In the genomic region with DNA sequence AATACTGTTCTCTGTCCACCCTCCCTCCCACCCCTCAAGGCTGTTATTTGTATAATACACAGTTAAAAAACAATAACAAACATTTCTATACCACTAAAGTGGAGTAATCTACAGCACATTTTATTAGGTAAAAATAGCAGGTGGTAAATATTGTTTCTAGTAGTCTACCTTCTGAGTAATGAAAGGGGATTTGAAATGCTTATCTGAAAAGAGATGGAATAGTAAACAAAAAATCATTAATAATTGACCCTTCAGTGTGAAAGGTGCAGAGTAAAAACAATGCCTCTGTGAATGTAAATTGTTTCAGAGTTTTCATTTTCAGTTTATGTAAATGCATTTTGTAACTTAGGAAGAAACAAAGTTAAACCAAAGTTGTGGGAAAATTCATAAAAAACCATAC, we compare ENCODE assay signal across 30 cellular contexts.
A peak's percentile ranks its signal among the peaks of the same experiment; 100 is the strongest.
DNase-seq lines count a peak whose midpoint lies in the region; ATAC-seq, FAIRE-seq and TF ChIP-seq lines count a peak whose summit lies in the region.
"Had no signal": no experiment of that assay in that cellular context is flagged by ENCODE, and none has a peak within 500 bp of the region (broad histone marks: within the 10 kb centered on the region; RNA-seq: fewer than 3 reads in every experiment).

No MANE protein-coding gene starts in this region.

- no peak for TF ChIP-seq CTCF in pancreas (IDR thresholded peaks at IDR 0.05)

- no peak overlapping the region for H3K27ac ChIP-seq in pancreas
- H3K27ac ChIP-seq: 22Rv1; A549; BLaER1; BLaER1 treated with 17β-estradiol and CSF1 and Interleukin-3, amounts not matched to agents 10 nM and 100 nM; C4-2B had no signal

- H3K36me3 ChIP-seq in pancreas, result no peaks in the 10 kb centered on the region
- H3K36me3 ChIP-seq: BE2C; BLaER1; BLaER1 treated with 17β-estradiol and CSF1 and Interleukin-3, amounts not matched to agents 10 nM and 100 nM had no signal

- peaks cover 0 to 8% (median 7%) of the 10 kb centered on the region in 3 donors for H3K4me1 ChIP-seq in pancreas
- H3K4me1 ChIP-seq: A549, BE2C, BLaER1, Caco-2 had no signal

- no peaks in the 10 kb centered on the region for H3K27me3 ChIP-seq in pancreas
- H3K27me3 ChIP-seq: BE2C; BLaER1; BLaER1 treated with 17β-estradiol and CSF1 and Interleukin-3, amounts not matched to agents 10 nM and 100 nM had no signal

- intact Hi-C loops in pancreas (cut with DNase I), result no loop called here

- DNase-seq in HuH-7 (ENCODE audit: low spot score) (peak; percentile 2), pancreas (no peak), NCI-H1048 (lab: John Stamatoyannopoulos, UW) (no peak)
- DNase-seq: 8988T; ACHN; AML-193; BE2C; C1 segment of cervical spinal cord; Caco-2; Calu3; CD4-positive, alpha-beta memory T cell; CD4-positive, alpha-beta T cell; CD4-positive, CD25-positive, alpha-beta regulatory T cell; CD8-positive, alpha-beta memory T cell; CD8-positive, alpha-beta T cell; COR-L47; DMS 273 treated with DMSO at 0.1 percent for 48 hours; DMS153; DMS53; DMS79; DMS79 treated with DMSO at 0.1 percent for 48 hours; DND-41; EL had no signal

- FAIRE-seq in pancreas (lab: Jason Lieb, UNC), result no peak
- FAIRE-seq: D721Med had no signal

- H3K9me3 ChIP-seq in pancreas, result no peaks in the 10 kb centered on the region
- H3K9me3 ChIP-seq: A549, BE2C, BLaER1, Caco-2 had no signal

- ATAC-seq in pancreas, result peak in 3 of 4 donors; percentile 40 to 93 (median 43)
- ATAC-seq in GM21576 (IDR thresholded peaks at IDR 0.05; ENCODE audit: unreplicated experiment), result no peak
- ATAC-seq: A549; CD8-positive, alpha-beta T cell had no signal

- H3K4me3 ChIP-seq in pancreas, result no peak overlapping the region
- H3K4me3 ChIP-seq: A549; BLaER1; BLaER1 treated with 17β-estradiol and CSF1 and Interleukin-3, amounts not matched to agents 10 nM and 100 nM had no signal
